10 cellular contexts compared by ENCODE assay signal in the genomic region with DNA sequence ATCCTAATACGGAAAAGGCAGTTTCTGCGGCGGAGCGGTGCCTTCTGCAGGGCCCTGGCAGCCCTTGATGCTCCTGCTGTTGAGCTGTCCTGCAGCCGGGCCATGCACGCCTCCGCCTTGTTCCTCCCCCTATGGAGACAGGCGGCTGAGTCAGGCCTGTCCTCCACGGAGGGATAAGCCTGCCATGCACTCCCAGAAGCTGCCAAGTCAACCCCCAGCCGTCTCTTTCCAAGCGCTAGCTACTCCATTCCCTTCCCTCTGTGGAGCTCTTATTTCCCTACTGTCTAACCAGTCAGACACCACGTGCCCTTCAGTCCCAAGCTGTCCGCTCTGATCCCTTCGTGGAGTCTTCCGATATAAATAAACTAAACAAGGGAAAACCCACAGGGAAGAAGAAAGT.
DNase-seq lines count a peak whose midpoint lies in the region; ATAC-seq, FAIRE-seq and TF ChIP-seq lines count a peak whose summit lies in the region.
"Had no signal": no experiment of that assay in that cellular context is flagged by ENCODE, and none has a peak within 500 bp of the region (broad histone marks: within the 10 kb centered on the region; RNA-seq: fewer than 3 reads in every experiment).

No MANE protein-coding gene starts in this region.

- H3K4me3 ChIP-seq in astrocyte (ENCODE audit: insufficient read depth, low read depth, low read length) = peak overlapping the region; percentile 12
- H3K4me3 ChIP-seq in skeletal muscle cell (ENCODE audit: low read depth, low read length) = no peak overlapping the region
- H3K4me3 ChIP-seq: skin epidermis had no signal

- peak; percentile 92 for FAIRE-seq in astrocyte (lab: Jason Lieb, UNC)

- no peaks in the 10 kb centered on the region for H3K36me3 Mint-ChIP-seq in astrocyte (ENCODE audit: low read depth, unreplicated experiment)
- no peaks in the 10 kb centered on the region for H3K36me3 Mint-ChIP-seq in activated naive CD4-positive, alpha-beta T cell treated with anti-CD3 and anti-CD28 coated beads for 36 hours (ENCODE audit: low read depth)
- H3K36me3 Mint-ChIP-seq in activated CD4-positive, alpha-beta T cell treated with anti-CD3 and anti-CD28 coated beads for 36 hours (ENCODE audit: low read depth) = no peaks in the 10 kb centered on the region

- CTCF ChIA-PET in activated naive CD4-positive, alpha-beta T cell treated with anti-CD3 and anti-CD28 coated beads for 36 hours (lab: Charles Lee) = interaction anchor here (0.6 kb wide), 1 partner anchor 18 kb away, joined by 4 read pairs; no protein-coding TSS in a partner anchor
- CTCF ChIA-PET in activated CD4-positive, alpha-beta T cell treated with anti-CD3 and anti-CD28 coated beads for 36 hours (lab: Charles Lee) = interaction anchor here (0.5 to 1.1 kb wide), 3 partner anchors 8 to 1148 kb away, joined by 3 to 4 read pairs (median 3); no protein-coding TSS in a partner anchor

- no peaks in the 10 kb centered on the region for H3K27me3 Mint-ChIP-seq in astrocyte (ENCODE audit: low read depth, unreplicated experiment)
- peaks cover 9% of the 10 kb centered on the region for H3K27me3 Mint-ChIP-seq in activated naive CD4-positive, alpha-beta T cell treated with anti-CD3 and anti-CD28 coated beads for 36 hours (ENCODE audit: low read depth)
- peaks cover 14% of the 10 kb centered on the region for H3K27me3 Mint-ChIP-seq in activated CD4-positive, alpha-beta T cell treated with anti-CD3 and anti-CD28 coated beads for 36 hours

- DNase-seq in GM04504 (ENCODE audit: low read depth) (peak; percentile 83), astrocyte (ENCODE audit: low read depth) (peak; percentile 93), left ventricle myocardium superior (peak; percentile 88), skeletal muscle cell (ENCODE audit: low read depth) (peak; percentile 93), NOMO-1 treated with dmso at 0.1 percent for 144 hours (lab: John Stamatoyannopoulos, UW; ENCODE audit: unreplicated experiment) (no peak)
- no peak for DNase-seq in activated naive CD4-positive, alpha-beta T cell treated with anti-CD3 and anti-CD28 coated beads for 36 hours
- no peak for DNase-seq in activated CD4-positive, alpha-beta T cell treated with anti-CD3 and anti-CD28 coated beads for 36 hours
- no peak for DNase-seq in stimulated activated CD4-positive, alpha-beta T cell treated with anti-CD3 and anti-CD28 coated beads, Interleukin-4, amount 100 ng/mL, for 1 hour
- DNase-seq: NCI-H2029 had no signal

- no peak overlapping the region for H3K4me3 Mint-ChIP-seq in astrocyte (ENCODE audit: unreplicated experiment)
- H3K4me3 Mint-ChIP-seq in activated naive CD4-positive, alpha-beta T cell treated with anti-CD3 and anti-CD28 coated beads for 36 hours = no peak overlapping the region
- no peak overlapping the region for H3K4me3 Mint-ChIP-seq in activated CD4-positive, alpha-beta T cell treated with anti-CD3 and anti-CD28 coated beads for 36 hours

- no peaks in the 10 kb centered on the region for H3K9me3 Mint-ChIP-seq in astrocyte (ENCODE audit: unreplicated experiment)
- H3K9me3 Mint-ChIP-seq in activated naive CD4-positive, alpha-beta T cell treated with anti-CD3 and anti-CD28 coated beads for 36 hours = no peaks in the 10 kb centered on the region
- H3K9me3 Mint-ChIP-seq in activated CD4-positive, alpha-beta T cell treated with anti-CD3 and anti-CD28 coated beads for 36 hours (ENCODE audit: low read depth) = no peaks in the 10 kb centered on the region

- peak overlapping the region; percentile 41 for H3K9ac ChIP-seq in astrocyte (ENCODE audit: low read length)

- no peaks in the 10 kb centered on the region for H3K36me3 ChIP-seq in astrocyte (ENCODE audit: insufficient read depth, low read length)

- peaks cover 38% of the 10 kb centered on the region for H3K4me1 ChIP-seq in astrocyte (ENCODE audit: insufficient read depth, low read length)

- no peaks in the 10 kb centered on the region for H3K79me2 ChIP-seq in astrocyte (ENCODE audit: insufficient read depth, low read length)

- peak overlapping the region; percentile 75 for H3K4me2 ChIP-seq in astrocyte (ENCODE audit: low read length)

- peak; percentile 90 for ATAC-seq in left ventricle myocardium superior
- ATAC-seq in activated CD4-positive, alpha-beta T cell treated with anti-CD3 and anti-CD28 coated beads for 36 hours = no peak

- peak overlapping the region; percentile 64 for H3K27ac Mint-ChIP-seq in astrocyte (ENCODE audit: unreplicated experiment)
- no peak overlapping the region for H3K27ac Mint-ChIP-seq in activated naive CD4-positive, alpha-beta T cell treated with anti-CD3 and anti-CD28 coated beads for 36 hours
- H3K27ac Mint-ChIP-seq in activated CD4-positive, alpha-beta T cell treated with anti-CD3 and anti-CD28 coated beads for 36 hours = no peak overlapping the region

- no peaks in the 10 kb centered on the region for H3K27me3 ChIP-seq in astrocyte (ENCODE audit: insufficient read depth, low read length)

- intact Hi-C loops in left ventricle myocardium superior (cut with micrococcal nuclease) = loop anchor here (5.0 to 10.0 kb wide), 3 partner anchors 238 to 1148 kb away; no protein-coding TSS in a partner anchor
- intact Hi-C loops in activated naive CD4-positive, alpha-beta T cell treated with anti-CD3 and anti-CD28 coated beads for 36 hours (cut with micrococcal nuclease) = loop anchor here (5.0 to 10.0 kb wide), 2 partner anchors 963 to 1785 kb away; no protein-coding TSS in a partner anchor
- intact Hi-C loops in activated CD4-positive, alpha-beta T cell treated with anti-CD3 and anti-CD28 coated beads for 36 hours (cut with DNase I, micrococcal nuclease) = loop anchor here in 1 of 2 experiments (10.0 kb wide), 1 partner anchor 965 kb away; no protein-coding TSS in a partner anchor

- POLR2A ChIA-PET in activated CD4-positive, alpha-beta T cell treated with anti-CD3 and anti-CD28 coated beads for 36 hours (lab: Charles Lee) = no interaction called here

- peak overlapping the region; percentile 28 for H3K27ac ChIP-seq in astrocyte (ENCODE audit: low read depth, low read length)
- H3K27ac ChIP-seq: skin epidermis had no signal

- no peak for TF ChIP-seq CTCF in astrocyte (IDR thresholded peaks at IDR 0.05; ENCODE audit: insufficient read depth, low read depth, low read length)

- H3K9me3 ChIP-seq in astrocyte (ENCODE audit: insufficient read depth, low read depth, low read length) = no peaks in the 10 kb centered on the region

- peak overlapping the region; percentile 51 for H2AFZ ChIP-seq in astrocyte (ENCODE audit: low read depth, low read length)

- peaks cover 17% of the 10 kb centered on the region for H3K4me1 Mint-ChIP-seq in astrocyte (ENCODE audit: low read depth, unreplicated experiment)
- H3K4me1 Mint-ChIP-seq in activated naive CD4-positive, alpha-beta T cell treated with anti-CD3 and anti-CD28 coated beads for 36 hours (ENCODE audit: low read depth) = no peaks in the 10 kb centered on the region
- H3K4me1 Mint-ChIP-seq in activated CD4-positive, alpha-beta T cell treated with anti-CD3 and anti-CD28 coated beads for 36 hours = no peaks in the 10 kb centered on the region

- H4K20me1 ChIP-seq in astrocyte (ENCODE audit: insufficient read depth, low read length) = no peaks in the 10 kb centered on the region

Comparison
In these comparisons a context has a peak if more than half of its experiments do, and no peak if none do; other contexts are left out.
1. DNase-seq: peak in GM04504 (single experiment), astrocyte (single experiment), left ventricle myocardium superior (single experiment) and skeletal muscle cell (single experiment); none in activated naive CD4-positive, alpha-beta T cell treated with anti-CD3 and anti-CD28 coated beads for 36 hours (single experiment), NOMO-1 treated with dmso at 0.1 percent for 144 hours (single experiment), activated CD4-positive, alpha-beta T cell treated with anti-CD3 and anti-CD28 coated beads for 36 hours (single experiment) and stimulated activated CD4-positive, alpha-beta T cell treated with anti-CD3 and anti-CD28 coated beads, Interleukin-4, amount 100 ng/mL, for 1 hour (single experiment).